Comparison of ENCODE assay signal across 1 cellular context in the genomic region with DNA sequence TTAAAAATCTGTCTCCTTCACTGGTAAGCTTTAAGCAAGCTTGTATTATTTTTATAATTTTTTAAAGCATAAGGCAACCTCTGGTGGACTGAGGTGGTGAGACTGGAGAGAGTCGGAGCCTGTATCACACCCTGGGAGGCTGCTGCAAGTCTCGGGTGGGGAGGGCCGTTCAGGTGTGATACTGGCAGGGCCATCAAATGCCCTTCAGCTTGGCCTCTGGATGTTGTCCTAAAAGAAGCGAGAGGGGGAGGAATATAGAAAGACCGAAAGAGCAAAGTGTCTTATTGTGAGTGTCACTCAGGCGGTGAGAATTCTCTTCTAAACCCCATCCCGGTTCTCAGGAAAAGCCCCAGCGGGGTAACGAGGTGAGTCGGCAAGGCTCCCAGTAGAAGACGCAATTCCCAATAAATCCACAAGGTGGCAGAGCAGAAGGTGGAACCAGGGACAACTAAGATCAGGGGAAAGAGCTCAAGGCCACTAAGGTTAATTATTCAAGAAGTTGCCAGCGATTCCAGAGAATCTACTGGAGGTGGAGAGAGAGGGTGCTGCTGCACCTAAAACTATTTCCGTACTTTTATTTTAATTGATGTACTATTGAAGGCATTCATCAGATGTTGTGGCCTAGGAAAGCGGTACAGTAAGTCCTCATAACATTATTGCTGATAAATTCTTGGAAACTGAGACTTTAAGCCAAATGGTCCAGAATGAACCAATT.
TF ChIP-seq lines count a peak whose summit lies in the region.

No MANE protein-coding gene starts in this region.

TF ChIP-seq in HepG2, 621 proteins besides CTCF, POLR2A, EP300 and RAD21 (continued from another document and continues in another):
- TF ChIP-seq, protein P1, sequence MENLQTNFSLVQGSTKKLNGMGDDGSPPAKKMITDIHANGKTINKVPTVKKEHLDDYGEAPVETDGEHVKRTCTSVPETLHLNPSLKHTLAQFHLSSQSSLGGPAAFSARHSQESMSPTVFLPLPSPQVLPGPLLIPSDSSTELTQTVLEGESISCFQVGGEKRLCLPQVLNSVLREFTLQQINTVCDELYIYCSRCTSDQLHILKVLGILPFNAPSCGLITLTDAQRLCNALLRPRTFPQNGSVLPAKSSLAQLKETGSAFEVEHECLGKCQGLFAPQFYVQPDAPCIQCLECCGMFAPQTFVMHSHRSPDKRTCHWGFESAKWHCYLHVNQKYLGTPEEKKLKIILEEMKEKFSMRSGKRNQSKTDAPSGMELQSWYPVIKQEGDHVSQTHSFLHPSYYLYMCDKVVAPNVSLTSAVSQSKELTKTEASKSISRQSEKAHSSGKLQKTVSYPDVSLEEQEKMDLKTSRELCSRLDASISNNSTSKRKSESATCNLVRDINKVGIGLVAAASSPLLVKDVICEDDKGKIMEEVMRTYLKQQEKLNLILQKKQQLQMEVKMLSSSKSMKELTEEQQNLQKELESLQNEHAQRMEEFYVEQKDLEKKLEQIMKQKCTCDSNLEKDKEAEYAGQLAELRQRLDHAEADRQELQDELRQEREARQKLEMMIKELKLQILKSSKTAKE (CRISPR knock-in tag; IDR thresholded peaks at IDR 0.05; ENCODE audit: borderline replicate concordance), result no peak
- TF ChIP-seq ADNP (CRISPR knock-in tag; IDR thresholded peaks at IDR 0.05), result no peak
- TF ChIP-seq, protein P2, sequence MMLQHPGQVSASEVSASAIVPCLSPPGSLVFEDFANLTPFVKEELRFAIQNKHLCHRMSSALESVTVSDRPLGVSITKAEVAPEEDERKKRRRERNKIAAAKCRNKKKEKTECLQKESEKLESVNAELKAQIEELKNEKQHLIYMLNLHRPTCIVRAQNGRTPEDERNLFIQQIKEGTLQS (CRISPR knock-in tag; IDR thresholded peaks at IDR 0.05), result no peak
- TF ChIP-seq ZMYM2 (CRISPR knock-in tag; IDR thresholded peaks at IDR 0.05), result no peak
- no peak for TF ChIP-seq ZNF460 (CRISPR knock-in tag; IDR thresholded peaks at IDR 0.05; ENCODE audit: borderline replicate concordance)
- TF ChIP-seq CEBPB (IDR thresholded peaks at IDR 0.05; ENCODE audit: borderline replicate concordance, low read depth, low read length), result no peak
- TF ChIP-seq CHCHD3 (CRISPR knock-in tag; IDR thresholded peaks at IDR 0.05), result no peak
- no peak for TF ChIP-seq ZNF431 (CRISPR knock-in tag; IDR thresholded peaks at IDR 0.05; ENCODE audit: borderline replicate concordance, low read depth)
- TF ChIP-seq, protein P3, sequence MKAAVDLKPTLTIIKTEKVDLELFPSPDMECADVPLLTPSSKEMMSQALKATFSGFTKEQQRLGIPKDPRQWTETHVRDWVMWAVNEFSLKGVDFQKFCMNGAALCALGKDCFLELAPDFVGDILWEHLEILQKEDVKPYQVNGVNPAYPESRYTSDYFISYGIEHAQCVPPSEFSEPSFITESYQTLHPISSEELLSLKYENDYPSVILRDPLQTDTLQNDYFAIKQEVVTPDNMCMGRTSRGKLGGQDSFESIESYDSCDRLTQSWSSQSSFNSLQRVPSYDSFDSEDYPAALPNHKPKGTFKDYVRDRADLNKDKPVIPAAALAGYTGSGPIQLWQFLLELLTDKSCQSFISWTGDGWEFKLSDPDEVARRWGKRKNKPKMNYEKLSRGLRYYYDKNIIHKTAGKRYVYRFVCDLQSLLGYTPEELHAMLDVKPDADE (CRISPR knock-in tag; IDR thresholded peaks at IDR 0.05), result no peak
- TF ChIP-seq, protein P4, sequence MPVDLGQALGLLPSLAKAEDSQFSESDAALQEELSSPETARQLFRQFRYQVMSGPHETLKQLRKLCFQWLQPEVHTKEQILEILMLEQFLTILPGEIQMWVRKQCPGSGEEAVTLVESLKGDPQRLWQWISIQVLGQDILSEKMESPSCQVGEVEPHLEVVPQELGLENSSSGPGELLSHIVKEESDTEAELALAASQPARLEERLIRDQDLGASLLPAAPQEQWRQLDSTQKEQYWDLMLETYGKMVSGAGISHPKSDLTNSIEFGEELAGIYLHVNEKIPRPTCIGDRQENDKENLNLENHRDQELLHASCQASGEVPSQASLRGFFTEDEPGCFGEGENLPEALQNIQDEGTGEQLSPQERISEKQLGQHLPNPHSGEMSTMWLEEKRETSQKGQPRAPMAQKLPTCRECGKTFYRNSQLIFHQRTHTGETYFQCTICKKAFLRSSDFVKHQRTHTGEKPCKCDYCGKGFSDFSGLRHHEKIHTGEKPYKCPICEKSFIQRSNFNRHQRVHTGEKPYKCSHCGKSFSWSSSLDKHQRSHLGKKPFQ (CRISPR knock-in tag; IDR thresholded peaks at IDR 0.05; ENCODE audit: insufficient replicate concordance), result no peak
- TF ChIP-seq, protein P5, sequence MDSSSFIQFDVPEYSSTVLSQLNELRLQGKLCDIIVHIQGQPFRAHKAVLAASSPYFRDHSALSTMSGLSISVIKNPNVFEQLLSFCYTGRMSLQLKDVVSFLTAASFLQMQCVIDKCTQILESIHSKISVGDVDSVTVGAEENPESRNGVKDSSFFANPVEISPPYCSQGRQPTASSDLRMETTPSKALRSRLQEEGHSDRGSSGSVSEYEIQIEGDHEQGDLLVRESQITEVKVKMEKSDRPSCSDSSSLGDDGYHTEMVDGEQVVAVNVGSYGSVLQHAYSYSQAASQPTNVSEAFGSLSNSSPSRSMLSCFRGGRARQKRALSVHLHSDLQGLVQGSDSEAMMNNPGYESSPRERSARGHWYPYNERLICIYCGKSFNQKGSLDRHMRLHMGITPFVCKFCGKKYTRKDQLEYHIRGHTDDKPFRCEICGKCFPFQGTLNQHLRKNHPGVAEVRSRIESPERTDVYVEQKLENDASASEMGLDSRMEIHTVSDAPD (CRISPR knock-in tag; IDR thresholded peaks at IDR 0.05), result no peak
- TF ChIP-seq ZNF3 (CRISPR knock-in tag; IDR thresholded peaks at IDR 0.05), result no peak
- TF ChIP-seq, protein P6, sequence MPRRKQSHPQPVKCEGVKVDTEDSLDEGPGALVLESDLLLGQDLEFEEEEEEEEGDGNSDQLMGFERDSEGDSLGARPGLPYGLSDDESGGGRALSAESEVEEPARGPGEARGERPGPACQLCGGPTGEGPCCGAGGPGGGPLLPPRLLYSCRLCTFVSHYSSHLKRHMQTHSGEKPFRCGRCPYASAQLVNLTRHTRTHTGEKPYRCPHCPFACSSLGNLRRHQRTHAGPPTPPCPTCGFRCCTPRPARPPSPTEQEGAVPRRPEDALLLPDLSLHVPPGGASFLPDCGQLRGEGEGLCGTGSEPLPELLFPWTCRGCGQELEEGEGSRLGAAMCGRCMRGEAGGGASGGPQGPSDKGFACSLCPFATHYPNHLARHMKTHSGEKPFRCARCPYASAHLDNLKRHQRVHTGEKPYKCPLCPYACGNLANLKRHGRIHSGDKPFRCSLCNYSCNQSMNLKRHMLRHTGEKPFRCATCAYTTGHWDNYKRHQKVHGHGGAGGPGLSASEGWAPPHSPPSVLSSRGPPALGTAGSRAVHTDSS (CRISPR knock-in tag; conservative IDR thresholded peaks at IDR 0.05), result no peak
- no peak for TF ChIP-seq ZNF558 (CRISPR knock-in tag; IDR thresholded peaks at IDR 0.05; ENCODE audit: borderline replicate concordance)
- no peak for TF ChIP-seq ZNF136 (CRISPR knock-in tag; IDR thresholded peaks at IDR 0.05; ENCODE audit: low read depth)
- TF ChIP-seq MED13 (CRISPR knock-in tag; IDR thresholded peaks at IDR 0.05), result no peak
- TF ChIP-seq ZSCAN29 (CRISPR knock-in tag; conservative IDR thresholded peaks at IDR 0.05), result no peak
- no peak for TF ChIP-seq ZBTB7B (CRISPR knock-in tag; IDR thresholded peaks at IDR 0.05)
- TF ChIP-seq ZNF329 (CRISPR knock-in tag; IDR thresholded peaks at IDR 0.05; ENCODE audit: low read depth), result no peak
- TF ChIP-seq ASH2L (IDR thresholded peaks at IDR 0.05; ENCODE audit: insufficient read length, low read depth, low read length), result no peak
- no peak for TF ChIP-seq CHD2 (IDR thresholded peaks at IDR 0.05; ENCODE audit: low read depth, low read length)
- TF ChIP-seq FOXJ3 (CRISPR knock-in tag; IDR thresholded peaks at IDR 0.05; ENCODE audit: borderline replicate concordance), result no peak; the same call in 1 of the 2 replicates
- TF ChIP-seq, protein P7, sequence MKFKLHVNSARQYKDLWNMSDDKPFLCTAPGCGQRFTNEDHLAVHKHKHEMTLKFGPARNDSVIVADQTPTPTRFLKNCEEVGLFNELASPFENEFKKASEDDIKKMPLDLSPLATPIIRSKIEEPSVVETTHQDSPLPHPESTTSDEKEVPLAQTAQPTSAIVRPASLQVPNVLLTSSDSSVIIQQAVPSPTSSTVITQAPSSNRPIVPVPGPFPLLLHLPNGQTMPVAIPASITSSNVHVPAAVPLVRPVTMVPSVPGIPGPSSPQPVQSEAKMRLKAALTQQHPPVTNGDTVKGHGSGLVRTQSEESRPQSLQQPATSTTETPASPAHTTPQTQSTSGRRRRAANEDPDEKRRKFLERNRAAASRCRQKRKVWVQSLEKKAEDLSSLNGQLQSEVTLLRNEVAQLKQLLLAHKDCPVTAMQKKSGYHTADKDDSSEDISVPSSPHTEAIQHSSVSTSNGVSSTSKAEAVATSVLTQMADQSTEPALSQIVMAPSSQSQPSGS (CRISPR knock-in tag; IDR thresholded peaks at IDR 0.05), result peak; percentile 46; the same call in 1 of the 2 replicates
- TF ChIP-seq, protein P8, sequence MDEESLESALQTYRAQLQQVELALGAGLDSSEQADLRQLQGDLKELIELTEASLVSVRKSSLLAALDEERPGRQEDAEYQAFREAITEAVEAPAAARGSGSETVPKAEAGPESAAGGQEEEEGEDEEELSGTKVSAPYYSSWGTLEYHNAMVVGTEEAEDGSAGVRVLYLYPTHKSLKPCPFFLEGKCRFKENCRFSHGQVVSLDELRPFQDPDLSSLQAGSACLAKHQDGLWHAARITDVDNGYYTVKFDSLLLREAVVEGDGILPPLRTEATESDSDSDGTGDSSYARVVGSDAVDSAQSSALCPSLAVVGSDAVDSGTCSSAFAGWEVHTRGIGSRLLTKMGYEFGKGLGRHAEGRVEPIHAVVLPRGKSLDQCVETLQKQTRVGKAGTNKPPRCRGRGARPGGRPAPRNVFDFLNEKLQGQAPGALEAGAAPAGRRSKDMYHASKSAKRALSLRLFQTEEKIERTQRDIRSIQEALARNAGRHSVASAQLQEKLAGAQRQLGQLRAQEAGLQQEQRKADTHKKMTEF (CRISPR knock-in tag; IDR thresholded peaks at IDR 0.05), result peak; percentile 61; the same call in 1 of the 2 replicates
- no peak for TF ChIP-seq ARNT (IDR thresholded peaks at IDR 0.05)
- TF ChIP-seq POLR2AphosphoS5 (IDR thresholded peaks at IDR 0.05; ENCODE audit: low read depth, low read length), result no peak
- TF ChIP-seq, protein P9, sequence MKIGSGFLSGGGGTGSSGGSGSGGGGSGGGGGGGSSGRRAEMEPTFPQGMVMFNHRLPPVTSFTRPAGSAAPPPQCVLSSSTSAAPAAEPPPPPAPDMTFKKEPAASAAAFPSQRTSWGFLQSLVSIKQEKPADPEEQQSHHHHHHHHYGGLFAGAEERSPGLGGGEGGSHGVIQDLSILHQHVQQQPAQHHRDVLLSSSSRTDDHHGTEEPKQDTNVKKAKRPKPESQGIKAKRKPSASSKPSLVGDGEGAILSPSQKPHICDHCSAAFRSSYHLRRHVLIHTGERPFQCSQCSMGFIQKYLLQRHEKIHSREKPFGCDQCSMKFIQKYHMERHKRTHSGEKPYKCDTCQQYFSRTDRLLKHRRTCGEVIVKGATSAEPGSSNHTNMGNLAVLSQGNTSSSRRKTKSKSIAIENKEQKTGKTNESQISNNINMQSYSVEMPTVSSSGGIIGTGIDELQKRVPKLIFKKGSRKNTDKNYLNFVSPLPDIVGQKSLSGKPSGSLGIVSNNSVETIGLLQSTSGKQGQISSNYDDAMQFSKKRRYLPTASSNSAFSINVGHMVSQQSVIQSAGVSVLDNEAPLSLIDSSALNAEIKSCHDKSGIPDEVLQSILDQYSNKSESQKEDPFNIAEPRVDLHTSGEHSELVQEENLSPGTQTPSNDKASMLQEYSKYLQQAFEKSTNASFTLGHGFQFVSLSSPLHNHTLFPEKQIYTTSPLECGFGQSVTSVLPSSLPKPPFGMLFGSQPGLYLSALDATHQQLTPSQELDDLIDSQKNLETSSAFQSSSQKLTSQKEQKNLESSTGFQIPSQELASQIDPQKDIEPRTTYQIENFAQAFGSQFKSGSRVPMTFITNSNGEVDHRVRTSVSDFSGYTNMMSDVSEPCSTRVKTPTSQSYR (CRISPR knock-in tag; IDR thresholded peaks at IDR 0.05; ENCODE audit: borderline replicate concordance), result peak; percentile 19; the same call in 1 of the 2 replicates
- no peak for TF ChIP-seq SOX6 (IDR thresholded peaks at IDR 0.05)
- no peak; the same call in 1 of the 2 replicates for TF ChIP-seq SOX6 (CRISPR knock-in tag; IDR thresholded peaks at IDR 0.05)
- TF ChIP-seq GTF3A (CRISPR knock-in tag; conservative IDR thresholded peaks at IDR 0.05), result no peak
- TF ChIP-seq WIZ (CRISPR knock-in tag; IDR thresholded peaks at IDR 0.05), result no peak
- TF ChIP-seq GATAD2A (CRISPR knock-in tag; IDR thresholded peaks at IDR 0.05), result peak; percentile 80
- TF ChIP-seq, protein P10, sequence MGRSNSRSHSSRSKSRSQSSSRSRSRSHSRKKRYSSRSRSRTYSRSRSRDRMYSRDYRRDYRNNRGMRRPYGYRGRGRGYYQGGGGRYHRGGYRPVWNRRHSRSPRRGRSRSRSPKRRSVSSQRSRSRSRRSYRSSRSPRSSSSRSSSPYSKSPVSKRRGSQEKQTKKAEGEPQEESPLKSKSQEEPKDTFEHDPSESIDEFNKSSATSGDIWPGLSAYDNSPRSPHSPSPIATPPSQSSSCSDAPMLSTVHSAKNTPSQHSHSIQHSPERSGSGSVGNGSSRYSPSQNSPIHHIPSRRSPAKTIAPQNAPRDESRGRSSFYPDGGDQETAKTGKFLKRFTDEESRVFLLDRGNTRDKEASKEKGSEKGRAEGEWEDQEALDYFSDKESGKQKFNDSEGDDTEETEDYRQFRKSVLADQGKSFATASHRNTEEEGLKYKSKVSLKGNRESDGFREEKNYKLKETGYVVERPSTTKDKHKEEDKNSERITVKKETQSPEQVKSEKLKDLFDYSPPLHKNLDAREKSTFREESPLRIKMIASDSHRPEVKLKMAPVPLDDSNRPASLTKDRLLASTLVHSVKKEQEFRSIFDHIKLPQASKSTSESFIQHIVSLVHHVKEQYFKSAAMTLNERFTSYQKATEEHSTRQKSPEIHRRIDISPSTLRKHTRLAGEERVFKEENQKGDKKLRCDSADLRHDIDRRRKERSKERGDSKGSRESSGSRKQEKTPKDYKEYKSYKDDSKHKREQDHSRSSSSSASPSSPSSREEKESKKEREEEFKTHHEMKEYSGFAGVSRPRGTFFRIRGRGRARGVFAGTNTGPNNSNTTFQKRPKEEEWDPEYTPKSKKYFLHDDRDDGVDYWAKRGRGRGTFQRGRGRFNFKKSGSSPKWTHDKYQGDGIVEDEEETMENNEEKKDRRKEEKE (IDR thresholded peaks at IDR 0.05), result no peak
- no peak for TF ChIP-seq ZNF333 (CRISPR knock-in tag; IDR thresholded peaks at IDR 0.05; ENCODE audit: borderline replicate concordance)
- TF ChIP-seq ZNF33A (CRISPR knock-in tag; IDR thresholded peaks at IDR 0.05; ENCODE audit: borderline replicate concordance), result 0 out of 2 replicates have a peak, but pooled peaks have one; percentile 2
- TF ChIP-seq CCAR2 (optimal IDR thresholded peaks at IDR 0.05; ENCODE audit: low read depth, low read length), result no peak
- no peak for TF ChIP-seq PCBP1 (IDR thresholded peaks at IDR 0.05; ENCODE audit: borderline replicate concordance, low read depth, low read length)
- TF ChIP-seq ZNF749 (CRISPR knock-in tag; IDR thresholded peaks at IDR 0.05; ENCODE audit: borderline replicate concordance), result no peak
- TF ChIP-seq CEBPG (CRISPR knock-in tag; IDR thresholded peaks at IDR 0.05), result peak; percentile 24; the same call in 1 of the 2 replicates
- no peak for TF ChIP-seq ZNF160 (CRISPR knock-in tag; IDR thresholded peaks at IDR 0.05)
- TF ChIP-seq, protein P11, sequence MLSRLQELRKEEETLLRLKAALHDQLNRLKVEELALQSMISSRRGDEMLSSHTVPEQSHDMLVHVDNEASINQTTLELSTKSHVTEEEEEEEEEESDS (CRISPR knock-in tag; IDR thresholded peaks at IDR 0.05; ENCODE audit: borderline replicate concordance), result no peak
- TF ChIP-seq MAFK (conservative IDR thresholded peaks at IDR 0.05 in 1 of 2, IDR thresholded peaks at IDR 0.05 in 1 of 2; ENCODE audit: low read length in 2 of 2), result no peak
- TF ChIP-seq ZNF605 (CRISPR knock-in tag; IDR thresholded peaks at IDR 0.05), result no peak
